Comparison of ENCODE assay signal across 8 cellular contexts in the genomic region with DNA sequence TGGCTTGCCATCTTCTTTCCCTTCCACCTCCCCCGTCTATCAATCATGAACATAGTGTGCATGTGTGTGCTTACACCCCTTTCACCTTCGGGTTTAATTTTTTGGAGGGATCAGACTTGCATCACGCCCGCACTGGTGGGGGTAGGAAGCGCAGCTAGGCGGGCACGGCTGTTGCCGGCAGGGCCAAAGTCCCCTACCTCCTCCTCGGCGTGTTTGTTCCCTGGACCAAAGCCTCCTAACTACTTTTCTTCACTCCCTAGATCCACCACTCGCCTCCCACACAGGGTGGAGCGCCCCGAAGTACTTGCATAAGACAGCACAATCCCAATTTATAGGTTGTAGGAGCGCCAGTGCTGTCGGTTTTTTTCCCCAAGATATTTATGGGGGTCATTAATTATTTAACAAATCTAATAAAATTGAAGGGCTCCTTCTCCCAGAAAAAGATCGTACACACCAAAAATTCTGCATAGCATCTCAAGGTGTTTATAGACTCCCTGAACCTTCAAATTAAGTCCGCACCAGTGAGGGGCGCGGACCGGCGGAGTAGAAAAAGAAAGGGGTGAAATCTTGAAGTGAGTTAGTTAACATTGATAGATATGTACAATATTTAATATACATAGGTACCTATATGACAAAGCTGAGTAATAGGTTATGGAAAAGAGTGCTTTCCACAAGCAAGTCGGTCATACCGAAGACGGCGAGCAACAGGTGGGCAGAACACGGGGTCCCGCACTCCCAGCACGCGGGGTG. TPM values are rescaled to one million over a fixed set of nuclear protein-coding genes. Genes with fewer than 3 reads are reported as not detected.
DNase-seq lines count a peak whose midpoint lies in the region; ATAC-seq and TF ChIP-seq lines count a peak whose summit lies in the region.

No MANE protein-coding gene starts in this region.

- H3K4me3 ChIP-seq in Peyer's patch = peak overlapping the region; percentile 52 to 94 (median 70)
- peak overlapping the region; percentile 59 to 69 (median 60) for H3K4me3 ChIP-seq in esophagus muscularis mucosa
- peak overlapping the region; percentile 73 for H3K4me3 ChIP-seq in neuron (ENCODE audit: low read length)

- DNase-seq in Peyer's patch = peak in 2 of 3 donors; percentile 72 to 77
- DNase-seq in esophagus muscularis mucosa (ENCODE audit: extremely low spot score) = no peak
- DNase-seq in COLO829 (ENCODE audit: low spot score) = no peak

- WGBS in esophagus muscularis mucosa = 5% methylated on average over 29 of the region's 29 CpGs

- intact Hi-C loops in esophagus muscularis mucosa (cut with DNase I) = no loop called here

- H3K9me3 ChIP-seq in Peyer's patch = no peaks in the 10 kb centered on the region
- no peaks in the 10 kb centered on the region for H3K9me3 ChIP-seq in esophagus muscularis mucosa
- no peaks in the 10 kb centered on the region for H3K9me3 ChIP-seq in neuron (ENCODE audit: low read length)

- H3K4me1 ChIP-seq in Peyer's patch = peaks cover 0 to 49% (median 0%) of the 10 kb centered on the region in 4 donors
- H3K4me1 ChIP-seq in esophagus muscularis mucosa = peaks cover 9 to 22% (median 17%) of the 10 kb centered on the region in 4 donors
- H3K4me1 ChIP-seq in neuron (ENCODE audit: insufficient read depth, low read length) = peaks cover 12% of the 10 kb centered on the region

- H3K27me3 ChIP-seq in Peyer's patch (no peaks in the 10 kb centered on the region), esophagus muscularis mucosa (peaks cover 0 to 54% (median 20%) of the 10 kb centered on the region in 4 donors), neuron (ENCODE audit: insufficient read depth, low read length) (peaks cover 32% of the 10 kb centered on the region)

- peak in 3 of 6 experiments; percentile 59 to 64 (median 63) for TF ChIP-seq CTCF in Peyer's patch (IDR thresholded peaks at IDR 0.05)
- TF ChIP-seq CTCF in esophagus muscularis mucosa (IDR thresholded peaks at IDR 0.05) = no peak

- peak overlapping the region; percentile 95 for H2AFZ ChIP-seq in neuron (ENCODE audit: low read depth, low read length)

- peak overlapping the region in 3 of 4 donors; percentile 85 to 98 (median 95) for H3K27ac ChIP-seq in Peyer's patch
- H3K27ac ChIP-seq in esophagus muscularis mucosa (replicated peaks in 1 of 4) = no peak overlapping the region

- ATAC-seq in GM21390 (IDR thresholded peaks at IDR 0.05; ENCODE audit: unreplicated experiment) (peak; percentile 23), HG02759 (IDR thresholded peaks at IDR 0.05; ENCODE audit: unreplicated experiment) (no peak), GM18502 (IDR thresholded peaks at IDR 0.05; ENCODE audit: poor library complexity, unreplicated experiment) (no peak), HG02678 (IDR thresholded peaks at IDR 0.05; ENCODE audit: unreplicated experiment) (no peak)

- H3K36me3 ChIP-seq in Peyer's patch = no peaks in the 10 kb centered on the region
- no peaks in the 10 kb centered on the region for H3K36me3 ChIP-seq in esophagus muscularis mucosa
- no peaks in the 10 kb centered on the region for H3K36me3 ChIP-seq in neuron (ENCODE audit: insufficient read depth, low read length)

- TF ChIP-seq POLR2A in Peyer's patch (IDR thresholded peaks at IDR 0.05) (peak; percentile 16 to 42), esophagus muscularis mucosa (IDR thresholded peaks at IDR 0.05; ENCODE audit: low read depth) (no peak)

- TF ChIP-seq EP300 in esophagus muscularis mucosa (IDR thresholded peaks at IDR 0.05) = no peak

RNA-seq across cellular contexts. Expression of a gene that starts 0.7 kb away (rescaled TPM):
- total RNA-seq in Peyer's patch (100 to 1,000 TPM in 1 of 4 donors, 10 to 100 TPM in 3; 42.9 to 103 (median 64.8) TPM), esophagus muscularis mucosa (1 to 10 TPM; 1.2 to 1.5 (median 1.3) TPM)

Comparison
In these comparisons a context has a peak if more than half of its experiments do, and no peak if none do; other contexts are left out.
1. DNase-seq: peak in Peyer's patch (2 of 3); none in esophagus muscularis mucosa (single experiment) and COLO829 (single experiment).
2. H3K27ac ChIP-seq: peak in Peyer's patch (3 of 4); none in esophagus muscularis mucosa (0 of 4).
3. RNA of a gene that starts 0.7 kb away (total RNA-seq): 42.9 to 103 TPM in Peyer's patch; 1.2 to 1.5 TPM in esophagus muscularis mucosa; every median in the first group is over 10 times any median in the second.
4. Peak in every context shown above with its lines, with median percentiles within 50 percentile points of each other: H3K4me3 ChIP-seq.